26 cellular contexts compared by ENCODE assay signal in the genomic region with DNA sequence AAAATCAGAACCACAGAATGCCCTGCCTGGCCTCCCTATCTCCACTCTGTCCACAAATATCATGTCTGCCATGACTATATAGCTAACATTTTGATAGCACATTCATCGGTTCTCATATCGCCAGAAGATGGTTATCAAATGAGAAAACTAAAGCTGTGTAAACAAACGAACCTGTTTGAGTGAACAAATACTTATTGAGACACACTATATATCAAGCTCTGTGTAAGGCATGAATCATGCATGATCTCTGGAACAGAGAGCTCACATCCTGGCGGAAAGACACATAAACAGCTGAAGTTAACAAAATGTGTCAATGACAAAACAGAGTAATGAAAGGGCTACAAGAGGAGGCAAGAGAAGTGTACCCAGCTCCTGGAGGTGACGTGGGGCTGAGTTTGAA. TPM values are rescaled to one million over a fixed set of nuclear protein-coding genes. Genes with fewer than 3 reads are reported as not detected.
A peak's percentile ranks its signal among the peaks of the same experiment; 100 is the strongest.
DNase-seq lines count a peak whose midpoint lies in the region; ATAC-seq, FAIRE-seq and TF ChIP-seq lines count a peak whose summit lies in the region.
"Had no signal": no experiment of that assay in that cellular context is flagged by ENCODE, and none has a peak within 500 bp of the region (broad histone marks: within the 10 kb centered on the region; RNA-seq: fewer than 3 reads in every experiment).

No MANE protein-coding gene starts in this region.

- H3K4me3 Mint-ChIP-seq in endodermal cell: no peak overlapping the region
- H3K4me3 Mint-ChIP-seq: CD8-positive, alpha-beta T cell; T-helper 2 cell treated with Interferon-gamma antibody and Interleukin-4, amounts not matched to agents 5 μg/mL and 100 μg/mL, for 36 hours; WTC11 had no signal

- dilution Hi-C loops in keratinocyte (cut with MboI; ENCODE audit: extremely low pct_ligation_motif_present, low sequenced_read_pairs): no loop called here

- no peak overlapping the region for H3K4me2 ChIP-seq in keratinocyte (ENCODE audit: control insufficient read depth, extremely low read depth, insufficient read depth, low read depth, low read length)
- H3K4me2 ChIP-seq: SK-N-SH had no signal

- H3K4me1 ChIP-seq in keratinocyte (ENCODE audit: control insufficient read depth, extremely low read depth, insufficient read depth, low read length) (no peaks in the 10 kb centered on the region), endodermal cell (ENCODE audit: control insufficient read depth, insufficient read depth, low read length) (peaks cover 2% of the 10 kb centered on the region), right atrium auricular region (peaks cover 0 to 14% of the 10 kb centered on the region in 2 donors)
- H3K4me1 ChIP-seq: upper lobe of right lung had no signal

- H3K4me3 ChIP-seq in keratinocyte (ENCODE audit: control insufficient read depth in 2 of 3, extremely low read depth in 1 of 3, insufficient read depth in 2 of 3, low read depth in 1 of 3, low read length in 3 of 3): no peak overlapping the region
- no peak overlapping the region for H3K4me3 ChIP-seq in endodermal cell (ENCODE audit: low read length)
- H3K4me3 ChIP-seq in right atrium auricular region: no peak overlapping the region
- H3K4me3 ChIP-seq: esophagus muscularis mucosa, gastroesophageal sphincter, K562, lung, upper lobe of right lung had no signal

- H3K9me3 Mint-ChIP-seq in endodermal cell: no peaks in the 10 kb centered on the region
- H3K9me3 Mint-ChIP-seq: activated naive CD4-positive, alpha-beta T cell treated with anti-CD3 and anti-CD28 coated beads, Interleukin-2, amount 50 U/mL, for 72 hours; CD8-positive, alpha-beta T cell; T-helper 2 cell treated with Interferon-gamma antibody and Interleukin-4, amounts not matched to agents 5 μg/mL and 100 μg/mL, for 36 hours had no signal

- DNase-seq in NCI-H1092 treated with DMSO at 0.1 percent for 48 hours (lab: John Stamatoyannopoulos, UW) (peak; percentile 67), NCI-H1092 (lab: John Stamatoyannopoulos, UW) (no peak), NCI-H2029 (lab: John Stamatoyannopoulos, UW) (peak; percentile 76), RKO (ENCODE audit: low spot score) (peak; percentile 16), keratinocyte (ENCODE audit: low read depth, low spot score) (no peak), endodermal cell (no peak), right atrium auricular region (ENCODE audit: low spot score) (no peak)
- DNase-seq: 8988T; CD8-positive, alpha-beta T cell; cerebellar nuclear complex; EL; NCI-H2171; SK-N-SH had no signal

- FAIRE-seq in keratinocyte (lab: Jason Lieb, UNC): peak; percentile 34
- FAIRE-seq: astrocyte, H54, K562 had no signal

- no peak overlapping the region for H3K27ac ChIP-seq in keratinocyte (ENCODE audit: control insufficient read depth, insufficient read depth, low read length)
- no peak overlapping the region for H3K27ac ChIP-seq in endodermal cell (ENCODE audit: low read depth, low read length)
- no peak overlapping the region for H3K27ac ChIP-seq in right atrium auricular region
- H3K27ac ChIP-seq: esophagus muscularis mucosa, gastroesophageal sphincter, upper lobe of right lung had no signal

- peaks cover 3% of the 10 kb centered on the region for H4K20me1 ChIP-seq in keratinocyte (ENCODE audit: control insufficient read depth, extremely low read depth, insufficient read depth, low read length)

- TF ChIP-seq CTCF in keratinocyte (optimal IDR thresholded peaks at IDR 0.05 in 1 of 3, IDR thresholded peaks at IDR 0.05 in 1 of 3, conservative IDR thresholded peaks at IDR 0.05 in 1 of 3; ENCODE audit: extremely low read depth in 1 of 3, insufficient read depth in 2 of 3, low read length in 3 of 3) (no peak), endodermal cell (conservative IDR thresholded peaks at IDR 0.05) (no peak), right atrium auricular region (IDR thresholded peaks at IDR 0.05) (no peak)

- no peaks in the 10 kb centered on the region for H3K36me3 Mint-ChIP-seq in endodermal cell (ENCODE audit: low read depth)
- H3K36me3 Mint-ChIP-seq: activated naive CD4-positive, alpha-beta T cell treated with anti-CD3 and anti-CD28 coated beads, Interleukin-2, amount 50 U/mL, for 72 hours; CD8-positive, alpha-beta T cell; WTC11 had no signal

- no peak for ATAC-seq in HG03521 (IDR thresholded peaks at IDR 0.05; ENCODE audit: unreplicated experiment)
- ATAC-seq: activated naive CD4-positive, alpha-beta T cell treated with anti-CD3 and anti-CD28 coated beads, Interleukin-2, amount 50 U/mL, for 72 hours; CD8-positive, alpha-beta T cell; gastroesophageal sphincter; K562; Panc1; WTC11 had no signal

- no peaks in the 10 kb centered on the region for H3K79me2 ChIP-seq in keratinocyte (ENCODE audit: control insufficient read depth, insufficient read depth, low read length)

- H3K9me3 ChIP-seq in keratinocyte (ENCODE audit: control insufficient read depth, low read depth, low read length): no peaks in the 10 kb centered on the region
- H3K9me3 ChIP-seq in endodermal cell (ENCODE audit: control insufficient read depth, low read length): no peaks in the 10 kb centered on the region
- H3K9me3 ChIP-seq in right atrium auricular region: no peaks in the 10 kb centered on the region
- H3K9me3 ChIP-seq: esophagus muscularis mucosa, gastroesophageal sphincter, SK-N-SH, upper lobe of right lung had no signal

- H3K36me3 ChIP-seq in keratinocyte (ENCODE audit: control insufficient read depth in 2 of 2, extremely low read depth in 1 of 2, insufficient read depth in 2 of 2, low read length in 2 of 2): no peaks in the 10 kb centered on the region
- no peaks in the 10 kb centered on the region for H3K36me3 ChIP-seq in endodermal cell (ENCODE audit: control insufficient read depth, insufficient read depth, low read length)
- peaks cover 14% of the 10 kb centered on the region for H3K36me3 ChIP-seq in right atrium auricular region
- H3K36me3 ChIP-seq: upper lobe of right lung had no signal

- H3K27me3 Mint-ChIP-seq in endodermal cell (ENCODE audit: insufficient read depth): peaks cover 89% of the 10 kb centered on the region

- no peak overlapping the region for H3K27ac Mint-ChIP-seq in endodermal cell
- H3K27ac Mint-ChIP-seq: activated naive CD4-positive, alpha-beta T cell treated with anti-CD3 and anti-CD28 coated beads, Interleukin-2, amount 50 U/mL, for 72 hours; CD8-positive, alpha-beta T cell; progenitor cell of endocrine pancreas; T-helper 2 cell treated with Interferon-gamma antibody and Interleukin-4, amounts not matched to agents 5 μg/mL and 100 μg/mL, for 36 hours; WTC11 had no signal

- H3K9ac ChIP-seq in keratinocyte (ENCODE audit: control insufficient read depth, extremely low read depth, insufficient read depth, low read length) (no peak overlapping the region), endodermal cell (ENCODE audit: extremely low read depth, low read length, poor library complexity, severe bottlenecking) (no peak overlapping the region)
- H3K9ac ChIP-seq: SK-N-SH had no signal

- H2AFZ ChIP-seq in keratinocyte (ENCODE audit: control insufficient read depth, low read length): no peak overlapping the region

- 88 to 92% methylated on average over 4 to 5 of the region's 5 CpGs for WGBS in endodermal cell (ENCODE audit: insufficient coverage in 1 of 2, insufficient read length in 1 of 2), 2 experiments

- H3K27me3 ChIP-seq in keratinocyte (ENCODE audit: control insufficient read depth, extremely low read depth, insufficient read depth, low read length) (peaks cover 3% of the 10 kb centered on the region), endodermal cell (ENCODE audit: control insufficient read depth, insufficient read depth, low read length, poor library complexity, severe bottlenecking) (peaks cover 88% of the 10 kb centered on the region), right atrium auricular region (no peaks in the 10 kb centered on the region)
- H3K27me3 ChIP-seq: esophagus muscularis mucosa, gastroesophageal sphincter, upper lobe of right lung had no signal

- peaks cover 11% of the 10 kb centered on the region for H3K4me1 Mint-ChIP-seq in endodermal cell

- H3K9me1 ChIP-seq in keratinocyte (ENCODE audit: control insufficient read depth, extremely low read depth, insufficient read depth, low read length): no peaks in the 10 kb centered on the region

RNA-seq across cellular contexts. Expression of a gene that starts 13.1 kb away (rescaled TPM):
- 0.21 to 0.73 TPM (median 0.63 TPM) in 3 replicates for polyA plus RNA-seq in keratinocyte
- polyA plus RNA-seq in keratinocyte (2011; ENCODE audit: low read depth): 0.52 TPM
- polyA plus RNA-seq in keratinocyte (2011; cell fraction: cytosol; rRNA removed): 0.56 and 0.61 TPM in 2 replicates
- polyA plus RNA-seq in keratinocyte (2011; cell fraction: nucleus; rRNA removed): 0.65 and 0.69 TPM in 2 replicates
- polyA plus RNA-seq in keratinocyte (2012; ENCODE audit: low replicate concordance): 0.61 and 0.66 TPM in 2 replicates
- polyA minus RNA-seq in keratinocyte: 1.3 to 3.7 TPM (median 3.7 TPM) in 3 replicates
- 1.2 TPM for polyA minus RNA-seq in keratinocyte (2011; cell fraction: cytosol; rRNA and poly(A)+ RNA removed)
- polyA minus RNA-seq in keratinocyte (2011; cell fraction: nucleus; rRNA and poly(A)+ RNA removed): 1.6 and 1.9 TPM in 2 replicates
- total RNA-seq in endodermal cell: under 1 TPM in 1 of 2 donors, not detected in 1; 0.13 TPM
- 1.4 TPM for polyA plus RNA-seq in endodermal cell (2013, experiment 1 of 2)
- 1.6 TPM for polyA plus RNA-seq in endodermal cell (2013, experiment 2 of 2)
- total RNA-seq in right atrium auricular region: 10 to 100 TPM; 19.6 to 24.9 TPM
- total RNA-seq: activated naive CD4-positive, alpha-beta T cell treated with anti-CD3 and anti-CD28 coated beads, Interleukin-2, amount 50 U/mL, for 72 hours; CD8-positive, alpha-beta T cell; K562 had no signal
- polyA plus RNA-seq: K562, SK-N-SH had no signal

Comparison
In these comparisons a context has a peak if more than half of its experiments do, and no peak if none do; other contexts are left out.
1. DNase-seq: peak in NCI-H1092 treated with DMSO at 0.1 percent for 48 hours (single experiment), NCI-H2029 (single experiment) and RKO (single experiment); none in NCI-H1092 (single experiment), keratinocyte (single experiment), endodermal cell (single experiment) and right atrium auricular region (single experiment).
2. RNA of a gene that starts 13.1 kb away (total RNA-seq): 19.6 to 24.9 TPM in right atrium auricular region; 0.13 TPM in endodermal cell; every median in the first group is over 10 times any median in the second.